Comparison of ENCODE assay signal across 1 cellular context in genomic region chr2:27351802-27352598, GRCh38.
TF ChIP-seq lines count a peak whose summit lies in the region.

No MANE protein-coding gene starts in this region.

TF ChIP-seq in GM23338, 12 proteins besides CTCF, POLR2A, EP300 and RAD21 (continued from another document):
- no peak for TF ChIP-seq REST (IDR thresholded peaks at IDR 0.05; ENCODE audit: unreplicated experiment)
- no peak for TF ChIP-seq EZH2 (IDR thresholded peaks at IDR 0.05; ENCODE audit: low read depth, unreplicated experiment)
